In the genomic region with DNA sequence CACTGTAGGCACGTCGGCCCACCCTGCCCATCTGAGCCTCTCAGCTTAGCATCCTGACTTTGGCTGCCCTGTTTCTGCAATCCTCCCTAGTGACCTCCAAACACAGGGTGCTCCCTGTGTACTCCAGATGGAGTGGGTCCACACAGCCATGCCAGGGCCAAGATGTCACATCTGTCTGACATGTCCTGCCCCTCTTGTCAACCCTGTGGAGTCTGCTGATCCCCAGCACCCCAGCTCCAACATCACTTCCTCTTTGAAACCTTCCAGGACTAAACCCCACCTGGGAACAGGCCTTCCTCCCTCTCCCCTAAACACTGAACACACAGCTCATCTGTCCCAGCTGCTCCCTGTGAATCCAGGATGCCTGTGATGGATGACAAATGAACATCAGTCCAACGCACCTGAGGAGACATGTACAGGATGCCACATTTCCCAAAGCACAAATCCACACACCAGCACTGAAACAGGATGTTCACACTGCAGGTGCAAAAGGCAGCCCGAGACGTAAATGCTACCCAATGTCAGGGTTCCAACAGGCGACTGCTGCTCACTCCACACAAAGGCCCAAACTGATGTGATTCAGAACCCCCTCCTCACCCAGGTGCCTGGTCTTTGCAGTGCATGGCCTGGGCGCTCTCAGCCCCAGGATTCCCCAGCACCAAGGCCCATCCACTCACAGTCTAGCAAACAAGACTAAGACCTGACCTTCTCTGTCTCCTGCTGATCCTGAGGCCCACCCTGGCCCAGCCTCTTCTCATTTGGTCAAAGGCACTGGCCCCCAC, we compare ENCODE assay signal across 26 cellular contexts. TPM values are rescaled to one million over a fixed set of nuclear protein-coding genes. Genes with fewer than 3 reads are reported as not detected.
"Had no signal": no experiment of that assay in that cellular context is flagged by ENCODE, and none has a peak within 500 bp of the region (broad histone marks: within the 10 kb centered on the region; RNA-seq: fewer than 3 reads in every experiment).

No MANE protein-coding gene starts in this region.

- H3K36me3 ChIP-seq: cardiac muscle cell, ovary had no signal

- H3K27me3 ChIP-seq: adrenal gland, cardiac muscle cell, heart left ventricle, ovary, SJSA1, stomach, testis had no signal

- H3K9me3 ChIP-seq: adrenal gland, heart left ventricle, ovary, psoas muscle, SJSA1, stomach, testis had no signal

- H3K9me3 Mint-ChIP-seq: activated T-helper 17 cell treated with anti-CD3 and anti-CD28 coated beads, Interleukin-2, amount 50 U/mL, for 72 hours; naive thymus-derived CD4-positive, alpha-beta T cell; type B pancreatic cell had no signal

- H3K4me1 ChIP-seq: adrenal gland, heart left ventricle, psoas muscle, SJSA1, stomach had no signal

- H3K27me3 Mint-ChIP-seq: activated T-helper 17 cell treated with anti-CD3 and anti-CD28 coated beads, Interleukin-2, amount 50 U/mL, for 72 hours; T-helper 17 cell; type B pancreatic cell had no signal

- H3K27ac Mint-ChIP-seq: activated T-helper 17 cell treated with anti-CD3 and anti-CD28 coated beads, Interleukin-2, amount 50 U/mL, for 72 hours; T-helper 17 cell; type B pancreatic cell had no signal

- H3K36me3 Mint-ChIP-seq: type B pancreatic cell had no signal

- H3K4me3 ChIP-seq: adrenal gland, cardiac muscle cell, heart left ventricle, ovary, psoas muscle, SJSA1, stomach, testis had no signal

- H3K27ac ChIP-seq: adrenal gland, cardiac muscle cell, heart left ventricle, ovary, psoas muscle, SJSA1, stomach, testis, VCaP had no signal

- H3K4me3 Mint-ChIP-seq: activated T-helper 17 cell treated with anti-CD3 and anti-CD28 coated beads, Interleukin-2, amount 50 U/mL, for 72 hours; naive thymus-derived CD4-positive, alpha-beta T cell; T-helper 17 cell; type B pancreatic cell had no signal

- DNase-seq: activated CD4-positive, alpha-beta T cell treated with anti-CD3 and anti-CD28 coated beads for 1 hour; activated CD4-positive, alpha-beta T cell treated with anti-CD3 and anti-CD28 coated beads, Interleukin-2, amount 50 U/mL, for 48 hours; activated naive CD4-positive, alpha-beta T cell; activated T-cell treated with anti-CD3 and anti-CD28 coated beads for 4 hours; adrenal gland; left ventricle myocardium superior; mesendoderm; naive thymus-derived CD4-positive, alpha-beta T cell; ovary; psoas muscle; right cardiac atrium; stomach; T-helper 17 cell; testis had no signal

- ATAC-seq: activated T-helper 17 cell treated with anti-CD3 and anti-CD28 coated beads, Interleukin-2, amount 50 U/mL, for 72 hours; heart left ventricle; left ventricle myocardium superior; naive thymus-derived CD4-positive, alpha-beta T cell; psoas muscle; right cardiac atrium; T-helper 17 cell had no signal

RNA-seq across cellular contexts. Expression of gene TSSK2, which starts 2.0 kb away (rescaled TPM):
- total RNA-seq: activated T-helper 17 cell treated with anti-CD3 and anti-CD28 coated beads, Interleukin-2, amount 50 U/mL, for 72 hours; adrenal gland; cardiac muscle cell; dermis microvascular lymphatic vessel endothelial cell; epithelial cell of proximal tubule; frontal cortex; kidney epithelial cell; left ventricle myocardium superior; mucosa of gallbladder; ovary; right cardiac atrium; SJSA1; skeletal muscle tissue; stomach had no signal

RNA-seq across cellular contexts. Expression of gene GSC2, which starts 21.0 kb away (rescaled TPM):
- total RNA-seq: activated T-helper 17 cell treated with anti-CD3 and anti-CD28 coated beads, Interleukin-2, amount 50 U/mL, for 72 hours; adrenal gland; cardiac muscle cell; dermis microvascular lymphatic vessel endothelial cell; epithelial cell of proximal tubule; frontal cortex; heart left ventricle; kidney epithelial cell; left ventricle myocardium superior; mucosa of gallbladder; naive thymus-derived CD4-positive, alpha-beta T cell; ovary; psoas muscle; right cardiac atrium; SJSA1; skeletal muscle tissue; stomach; T-helper 17 cell had no signal
